1 cellular context compared by ENCODE assay signal in genomic region chr19:46211201-46211881, GRCh38.
A peak's percentile ranks its signal among the peaks of the same experiment; 100 is the strongest.
TF ChIP-seq lines count a peak whose summit lies in the region.

No MANE protein-coding gene starts in this region.

TF ChIP-seq in A549, 52 proteins besides CTCF, POLR2A, EP300 and RAD21 (continued from another document):
- TF ChIP-seq HMGXB4 (CRISPR knock-in tag; IDR thresholded peaks at IDR 0.05; ENCODE audit: borderline replicate concordance) = no peak
- TF ChIP-seq CBX8 (IDR thresholded peaks at IDR 0.05) = no peak
- TF ChIP-seq EHMT2 (IDR thresholded peaks at IDR 0.05; ENCODE audit: low read depth) = no peak
- TF ChIP-seq ZSCAN20 (CRISPR knock-in tag; IDR thresholded peaks at IDR 0.05) = no peak
- TF ChIP-seq CEBPB (IDR thresholded peaks at IDR 0.05) = 0 out of 4 replicates have a peak, but pooled peaks of 1 of the 2 experiments have one; percentile 13
- TF ChIP-seq NFE2L2 (conservative IDR thresholded peaks at IDR 0.05; ENCODE audit: low read length) = no peak
- TF ChIP-seq SREBF2 (IDR thresholded peaks at IDR 0.05) = no peak
- no peak for TF ChIP-seq CBX2 (IDR thresholded peaks at IDR 0.05; ENCODE audit: borderline replicate concordance, low read depth)
- TF ChIP-seq GATA3 (IDR thresholded peaks at IDR 0.05; ENCODE audit: borderline replicate concordance) = peak; percentile 51; the same call in 1 of the 2 replicates
- TF ChIP-seq HES2 (IDR thresholded peaks at IDR 0.05) = no peak
- TF ChIP-seq RFX5 (IDR thresholded peaks at IDR 0.05) = no peak
TF ChIP-seq in A549: peak in this region for 7.
